ENCODE assay signal across 38 cellular contexts in genomic region chr6:106283476-106283875, GRCh38.
"Had no signal": no experiment of that assay in that cellular context is flagged by ENCODE, and none has a peak within 500 bp of the region (broad histone marks: within the 10 kb centered on the region; RNA-seq: fewer than 3 reads in every experiment).

No MANE protein-coding gene starts in this region.

- ATAC-seq: activated naive CD4-positive, alpha-beta T cell treated with anti-CD3 and anti-CD28 coated beads, Interleukin-2, amount 50 U/mL, for 72 hours; activated naive CD8-positive, alpha-beta T cell treated with anti-CD3 and anti-CD28 coated beads, Interleukin-2, amount 50 U/mL, for 24 hours; activated T-cell treated with anti-CD3 and anti-CD28 coated beads, Interleukin-2, amount 50 U/mL, for 4 hours; activated T-cell treated with anti-CD3 and anti-CD28 coated beads, Interleukin-2, amount 50 U/mL, for 72 hours; activated T-helper 17 cell treated with anti-CD3 and anti-CD28 coated beads, Interleukin-2, amount 50 U/mL, for 72 hours; body of pancreas had no signal

- H3K4me3 Mint-ChIP-seq: activated naive CD4-positive, alpha-beta T cell treated with anti-CD3 and anti-CD28 coated beads for 36 hours; activated naive CD4-positive, alpha-beta T cell treated with anti-CD3 and anti-CD28 coated beads, Interleukin-2, amount 10 ng/mL, durations not matched to agents 7 days and 5 days; activated naive CD4-positive, alpha-beta T cell treated with anti-CD3 and anti-CD28 coated beads, Interleukin-2, amount 50 U/mL, for 24 hours; activated naive CD8-positive, alpha-beta T cell; activated naive CD8-positive, alpha-beta T cell treated with anti-CD3 and anti-CD28 coated beads for 36 hours; activated naive CD8-positive, alpha-beta T cell treated with anti-CD3 and anti-CD28 coated beads, Interleukin-2, amount 10 ng/mL, durations not matched to agents 7 days and 5 days; activated naive CD8-positive, alpha-beta T cell treated with anti-CD3 and anti-CD28 coated beads, Interleukin-2, amount 50 U/mL, for 24 hours; activated T-cell treated with anti-CD3 and anti-CD28 coated beads, Interleukin-2, amount 50 U/mL, for 24 hours; activated T-cell treated with anti-CD3 and anti-CD28 coated beads, Interleukin-2, amount 50 U/mL, for 4 hours; activated T-cell treated with anti-CD3 and anti-CD28 coated beads, Interleukin-2, amount 50 U/mL, for 72 hours; activated T-helper 1 cell treated with anti-CD3 and anti-CD28 coated beads, Interleukin-12 subunit alpha, Interleukin-12 subunit beta, Interleukin-2, Interleukin-4 antibody, amounts not matched to agents 30 ng/mL and 10 ng/mL and 1 ng/mL, durations not matched to agents 14 hours and 24 hours and 36 hours; activated T-helper 17 cell treated with anti-CD3 and anti-CD28 coated beads, Interleukin-2, amount 50 U/mL, for 72 hours; brain; central memory CD8-positive, alpha-beta T cell had no signal

- H3K36me3 ChIP-seq: brain microvascular endothelial cell, breast epithelium had no signal

- H3K27ac ChIP-seq: adrenal gland, ascending aorta, body of pancreas, brain microvascular endothelial cell, breast epithelium, cardiac muscle cell had no signal

- H3K4me3 ChIP-seq: adrenal gland, ascending aorta, body of pancreas, breast epithelium, cardiac muscle cell had no signal

- H3K9me3 ChIP-seq: adrenal gland, ascending aorta, body of pancreas, breast epithelium had no signal

- H3K9me3 Mint-ChIP-seq: activated naive CD4-positive, alpha-beta T cell treated with anti-CD3 and anti-CD28 coated beads for 36 hours; activated naive CD4-positive, alpha-beta T cell treated with anti-CD3 and anti-CD28 coated beads, Interleukin-2, amount 10 ng/mL, durations not matched to agents 7 days and 5 days; activated naive CD4-positive, alpha-beta T cell treated with anti-CD3 and anti-CD28 coated beads, Interleukin-2, amount 50 U/mL, for 24 hours; activated naive CD8-positive, alpha-beta T cell treated with anti-CD3 and anti-CD28 coated beads, Interleukin-2, amount 50 U/mL, for 24 hours; activated T-cell treated with anti-CD3 and anti-CD28 coated beads, Interleukin-2, amount 50 U/mL, for 24 hours; activated T-helper 17 cell treated with anti-CD3 and anti-CD28 coated beads, Interleukin-2, amount 50 U/mL, for 72 hours; brain; central memory CD8-positive, alpha-beta T cell had no signal

- H3K27me3 Mint-ChIP-seq: activated naive CD4-positive, alpha-beta T cell treated with anti-CD3 and anti-CD28 coated beads, Interleukin-2, amount 10 ng/mL, durations not matched to agents 7 days and 5 days; activated naive CD4-positive, alpha-beta T cell treated with anti-CD3 and anti-CD28 coated beads, Interleukin-2, amount 50 U/mL, for 24 hours; activated naive CD8-positive, alpha-beta T cell; activated naive CD8-positive, alpha-beta T cell treated with anti-CD3 and anti-CD28 coated beads for 36 hours; activated naive CD8-positive, alpha-beta T cell treated with anti-CD3 and anti-CD28 coated beads, Interleukin-2, amount 10 ng/mL, durations not matched to agents 7 days and 5 days; activated naive CD8-positive, alpha-beta T cell treated with anti-CD3 and anti-CD28 coated beads, Interleukin-2, amount 50 U/mL, for 24 hours; activated T-cell treated with anti-CD3 and anti-CD28 coated beads, Interleukin-2, amount 50 U/mL, for 24 hours; activated T-helper 17 cell treated with anti-CD3 and anti-CD28 coated beads, Interleukin-2, amount 50 U/mL, for 72 hours; brain; central memory CD8-positive, alpha-beta T cell had no signal

- H3K27ac Mint-ChIP-seq: activated naive CD4-positive, alpha-beta T cell treated with anti-CD3 and anti-CD28 coated beads for 36 hours; activated naive CD4-positive, alpha-beta T cell treated with anti-CD3 and anti-CD28 coated beads, Interleukin-2, amount 10 ng/mL, durations not matched to agents 7 days and 5 days; activated naive CD4-positive, alpha-beta T cell treated with anti-CD3 and anti-CD28 coated beads, Interleukin-2, amount 50 U/mL, for 24 hours; activated naive CD4-positive, alpha-beta T cell treated with anti-CD3 and anti-CD28 coated beads, Interleukin-2, amount 50 U/mL, for 72 hours; activated naive CD8-positive, alpha-beta T cell; activated naive CD8-positive, alpha-beta T cell treated with anti-CD3 and anti-CD28 coated beads for 36 hours; activated naive CD8-positive, alpha-beta T cell treated with anti-CD3 and anti-CD28 coated beads, Interleukin-2, amount 10 ng/mL, durations not matched to agents 7 days and 5 days; activated naive CD8-positive, alpha-beta T cell treated with anti-CD3 and anti-CD28 coated beads, Interleukin-2, amount 50 U/mL, for 24 hours; activated T-cell treated with anti-CD3 and anti-CD28 coated beads, Interleukin-2, amount 50 U/mL, for 24 hours; activated T-helper 1 cell treated with anti-CD3 and anti-CD28 coated beads, Interleukin-12 subunit alpha, Interleukin-12 subunit beta, Interleukin-2, Interleukin-4 antibody, amounts not matched to agents 30 ng/mL and 10 ng/mL and 1 ng/mL, durations not matched to agents 14 hours and 24 hours and 36 hours; activated T-helper 17 cell treated with anti-CD3 and anti-CD28 coated beads, Interleukin-2, amount 50 U/mL, for 72 hours; activated T-helper 2 cell treated with anti-CD3 and anti-CD28 coated beads, Interferon-gamma antibody, Interleukin-2, Interleukin-4, amounts not matched to agents 10 μg/mL and 5 μg/mL and 100 μg/mL, durations not matched to agents 14 hours and 24 hours and 36 hours; brain had no signal

- H3K4me1 ChIP-seq: ascending aorta, body of pancreas, breast epithelium had no signal

- DNase-seq: activated effector memory CD4-positive, alpha-beta T cell treated with anti-CD3 and anti-CD28 coated beads, Interleukin-2, amount 50 U/mL, for 16 hours; activated effector memory CD4-positive, alpha-beta T cell treated with Interleukin-2 at 50 U/mL for 16 hours; activated gamma-delta T cell; activated gamma-delta T cell treated with Interleukin-2 at 50 U/mL for 16 hours; activated naive CD4-positive, alpha-beta T cell; activated naive CD4-positive, alpha-beta T cell treated with anti-CD3 and anti-CD28 coated beads for 36 hours; activated naive CD4-positive, alpha-beta T cell treated with anti-CD3 and anti-CD28 coated beads, Interleukin-2, amount 10 ng/mL, durations not matched to agents 7 days and 5 days; activated naive CD4-positive, alpha-beta T cell treated with anti-CD3 and anti-CD28 coated beads, Interleukin-2, amount 50 U/mL, for 16 hours; activated naive CD4-positive, alpha-beta T cell treated with Interleukin-2 at 50 U/mL for 16 hours; activated naive CD8-positive, alpha-beta T cell treated with anti-CD3 and anti-CD28 coated beads for 36 hours; activated naive CD8-positive, alpha-beta T cell treated with anti-CD3 and anti-CD28 coated beads, Interleukin-2, amount 10 ng/mL, durations not matched to agents 7 days and 5 days; activated naive CD8-positive, alpha-beta T cell treated with anti-CD3 and anti-CD28 coated beads, Interleukin-2, amount 50 U/mL, for 24 hours; activated T-cell treated with anti-CD3 and anti-CD28 coated beads for 4 hours; activated T-cell treated with anti-CD3 and anti-CD28 coated beads, Interleukin-2, amount 50 U/mL, for 1 hour; activated T-cell treated with anti-CD3 and anti-CD28 coated beads, Interleukin-2, amount 50 U/mL, for 24 hours; activated T-cell treated with anti-CD3 and anti-CD28 coated beads, Interleukin-2, amount 50 U/mL, for 4 hours; activated T-cell treated with anti-CD3 and anti-CD28 coated beads, Interleukin-2, amount 50 U/mL, for 48 hours; activated T-cell treated with anti-CD3 and anti-CD28 coated beads, Interleukin-2, amount 50 U/mL, for 72 hours; adrenal gland; amniotic stem cell; amygdala; anterior cingulate cortex; aorta; body of pancreas; brain microvascular endothelial cell; caudate nucleus; central memory CD4-positive, alpha-beta T cell had no signal

- H3K27me3 ChIP-seq: adrenal gland, ascending aorta, body of pancreas, brain microvascular endothelial cell, breast epithelium, cardiac muscle cell had no signal
